ENCODE assay signal across 16 cellular contexts in genomic region chr1:23629728-23630290, GRCh38.
A peak's percentile ranks its signal among the peaks of the same experiment; 100 is the strongest.
DNase-seq lines count a peak whose midpoint lies in the region; ATAC-seq, FAIRE-seq and TF ChIP-seq lines count a peak whose summit lies in the region.
"Had no signal": no experiment of that assay in that cellular context is flagged by ENCODE, and none has a peak within 500 bp of the region (broad histone marks: within the 10 kb centered on the region; RNA-seq: fewer than 3 reads in every experiment).

No MANE protein-coding gene starts in this region.

- no peak overlapping the region for H3K4me2 ChIP-seq in Karpas-422 (ENCODE audit: low read depth, low read length, poor library complexity, severe bottlenecking)
- H3K4me2 ChIP-seq: A549 had no signal

- H4K20me1 ChIP-seq in Karpas-422 (ENCODE audit: insufficient read depth, low read depth, low read length): no peaks in the 10 kb centered on the region

- ATAC-seq in activated naive CD8-positive, alpha-beta T cell treated with anti-CD3 and anti-CD28 coated beads, Interleukin-2, amount 50 U/mL, for 24 hours: no peak
- ATAC-seq in stimulated activated memory B cell treated with anti-CD40 and anti-IgM and Interleukin-4, amounts not matched to agents 10 μg/mL and 1 μg/mL and 100 μg/mL, for 72 hours: no peak
- ATAC-seq in HG03571 (IDR thresholded peaks at IDR 0.05; ENCODE audit: unreplicated experiment): no peak
- ATAC-seq in HG03439 (IDR thresholded peaks at IDR 0.05; ENCODE audit: unreplicated experiment): no peak
- ATAC-seq: A549, PC-3 had no signal

- peaks cover 6% of the 10 kb centered on the region for H3K4me1 ChIP-seq in Karpas-422 (ENCODE audit: low read length)

- H3K27me3 ChIP-seq in Karpas-422 (ENCODE audit: low read length) (no peaks in the 10 kb centered on the region), bronchial epithelial cell (ENCODE audit: control insufficient read depth, insufficient read depth, low read length) (no peaks in the 10 kb centered on the region)

- H3K27ac ChIP-seq in Karpas-422 (ENCODE audit: low read length): no peak overlapping the region

- H3K27me3 Mint-ChIP-seq in activated naive CD8-positive, alpha-beta T cell treated with anti-CD3 and anti-CD28 coated beads for 36 hours: no peaks in the 10 kb centered on the region
- H3K27me3 Mint-ChIP-seq in activated naive CD8-positive, alpha-beta T cell treated with anti-CD3 and anti-CD28 coated beads, Interleukin-2, amount 50 U/mL, for 24 hours: no peaks in the 10 kb centered on the region
- no peaks in the 10 kb centered on the region for H3K27me3 Mint-ChIP-seq in stimulated activated memory B cell treated with anti-CD40 and anti-IgM and Interleukin-4, amounts not matched to agents 10 μg/mL and 1 μg/mL and 100 μg/mL, for 72 hours
- H3K27me3 Mint-ChIP-seq: CD8-positive, alpha-beta memory T cell; IgD-negative memory B cell had no signal

- no peaks in the 10 kb centered on the region for H3K9me3 ChIP-seq in Karpas-422 (ENCODE audit: low read length)
- H3K9me3 ChIP-seq: A549 had no signal

- H2AFZ ChIP-seq in Karpas-422 (ENCODE audit: low read length): no peak overlapping the region

- H3K9me2 ChIP-seq in Karpas-422 (replicated peaks; ENCODE audit: insufficient read depth, low read length): no peaks in the 10 kb centered on the region

- H3K4me3 ChIP-seq in Karpas-422 (ENCODE audit: low read length): no peak overlapping the region
- no peak overlapping the region for H3K4me3 ChIP-seq in bronchial epithelial cell (ENCODE audit: low read depth, low read length)
- H3K4me3 ChIP-seq: A549 had no signal

- H3K79me2 ChIP-seq in Karpas-422 (ENCODE audit: low read length): no peaks in the 10 kb centered on the region

- no peak overlapping the region for H3K9ac ChIP-seq in Karpas-422 (ENCODE audit: low read length)

- peaks cover 8% of the 10 kb centered on the region for H3K36me3 Mint-ChIP-seq in activated naive CD8-positive, alpha-beta T cell treated with anti-CD3 and anti-CD28 coated beads for 36 hours
- peaks cover 2% of the 10 kb centered on the region for H3K36me3 Mint-ChIP-seq in activated naive CD8-positive, alpha-beta T cell treated with anti-CD3 and anti-CD28 coated beads, Interleukin-2, amount 50 U/mL, for 24 hours (ENCODE audit: low read depth)
- peaks cover 7% of the 10 kb centered on the region for H3K36me3 Mint-ChIP-seq in stimulated activated memory B cell treated with anti-CD40 and anti-IgM and Interleukin-4, amounts not matched to agents 10 μg/mL and 1 μg/mL and 100 μg/mL, for 72 hours

- FAIRE-seq in bronchial epithelial cell (lab: Jason Lieb, UNC): no peak
- FAIRE-seq: A549 had no signal

- TF ChIP-seq CTCF in bronchial epithelial cell (IDR thresholded peaks at IDR 0.05; ENCODE audit: insufficient read depth, low read length, severe bottlenecking): no peak

- H3K36me3 ChIP-seq in Karpas-422 (ENCODE audit: insufficient read depth, low read length) (no peaks in the 10 kb centered on the region), bronchial epithelial cell (ENCODE audit: control insufficient read depth, insufficient read depth, low read length) (no peaks in the 10 kb centered on the region)

- H3K4me3 Mint-ChIP-seq in activated naive CD8-positive, alpha-beta T cell treated with anti-CD3 and anti-CD28 coated beads for 36 hours: no peak overlapping the region
- H3K4me3 Mint-ChIP-seq in activated naive CD8-positive, alpha-beta T cell treated with anti-CD3 and anti-CD28 coated beads, Interleukin-2, amount 50 U/mL, for 24 hours: no peak overlapping the region
- no peak overlapping the region for H3K4me3 Mint-ChIP-seq in stimulated activated memory B cell treated with anti-CD40 and anti-IgM and Interleukin-4, amounts not matched to agents 10 μg/mL and 1 μg/mL and 100 μg/mL, for 72 hours

- peaks cover 7% of the 10 kb centered on the region for H3K9me3 Mint-ChIP-seq in activated naive CD8-positive, alpha-beta T cell treated with anti-CD3 and anti-CD28 coated beads for 36 hours
- H3K9me3 Mint-ChIP-seq in activated naive CD8-positive, alpha-beta T cell treated with anti-CD3 and anti-CD28 coated beads, Interleukin-2, amount 50 U/mL, for 24 hours: peaks cover 11% of the 10 kb centered on the region
- H3K9me3 Mint-ChIP-seq in stimulated activated memory B cell treated with anti-CD40 and anti-IgM and Interleukin-4, amounts not matched to agents 10 μg/mL and 1 μg/mL and 100 μg/mL, for 72 hours: peaks cover 8% of the 10 kb centered on the region

- peaks cover 43% of the 10 kb centered on the region for H3K4me1 Mint-ChIP-seq in activated naive CD8-positive, alpha-beta T cell treated with anti-CD3 and anti-CD28 coated beads for 36 hours
- H3K4me1 Mint-ChIP-seq in activated naive CD8-positive, alpha-beta T cell treated with anti-CD3 and anti-CD28 coated beads, Interleukin-2, amount 50 U/mL, for 24 hours: peaks cover 54% of the 10 kb centered on the region
- peaks cover 54% of the 10 kb centered on the region for H3K4me1 Mint-ChIP-seq in stimulated activated memory B cell treated with anti-CD40 and anti-IgM and Interleukin-4, amounts not matched to agents 10 μg/mL and 1 μg/mL and 100 μg/mL, for 72 hours

- no peak for DNase-seq in activated naive CD8-positive, alpha-beta T cell treated with anti-CD3 and anti-CD28 coated beads for 36 hours
- no peak for DNase-seq in activated naive CD8-positive, alpha-beta T cell treated with anti-CD3 and anti-CD28 coated beads, Interleukin-2, amount 50 U/mL, for 24 hours
- DNase-seq in Karpas-422 (peak; percentile 31), bronchial epithelial cell (ENCODE audit: low read depth) (peak; percentile 58), NCI-H2029 (lab: John Stamatoyannopoulos, UW) (no peak)
- DNase-seq: CD8-positive, alpha-beta memory T cell; H7; NCI-H146; NCI-H2227 treated with DMSO at 0.1 percent for 48 hours; NCI-H526; PC-3 had no signal

- peak overlapping the region; percentile 50 for H3K27ac Mint-ChIP-seq in activated naive CD8-positive, alpha-beta T cell treated with anti-CD3 and anti-CD28 coated beads for 36 hours
- H3K27ac Mint-ChIP-seq in activated naive CD8-positive, alpha-beta T cell treated with anti-CD3 and anti-CD28 coated beads, Interleukin-2, amount 50 U/mL, for 24 hours: no peak overlapping the region
- H3K27ac Mint-ChIP-seq in stimulated activated memory B cell treated with anti-CD40 and anti-IgM and Interleukin-4, amounts not matched to agents 10 μg/mL and 1 μg/mL and 100 μg/mL, for 72 hours: peak overlapping the region; percentile 83

Comparison
In these comparisons a context has a peak if more than half of its experiments do, and no peak if none do; other contexts are left out.
1. DNase-seq: peak in Karpas-422 (single experiment) and bronchial epithelial cell (single experiment); none in activated naive CD8-positive, alpha-beta T cell treated with anti-CD3 and anti-CD28 coated beads for 36 hours (single experiment), activated naive CD8-positive, alpha-beta T cell treated with anti-CD3 and anti-CD28 coated beads, Interleukin-2, amount 50 U/mL, for 24 hours (single experiment) and NCI-H2029 (single experiment).